ENCODE assay signal across 1 cellular context in genomic region chr4:147791870-147792269, GRCh38.
TF ChIP-seq lines count a peak whose summit lies in the region.

No MANE protein-coding gene starts in this region.

TF ChIP-seq in HepG2, 621 proteins besides CTCF, POLR2A, EP300 and RAD21:
- no peak for TF ChIP-seq BCL3 (CRISPR knock-in tag; IDR thresholded peaks at IDR 0.05)
- no peak for TF ChIP-seq ZNF615 (CRISPR knock-in tag; IDR thresholded peaks at IDR 0.05; ENCODE audit: borderline replicate concordance)
- TF ChIP-seq ZNF841 (CRISPR knock-in tag; IDR thresholded peaks at IDR 0.05; ENCODE audit: borderline replicate concordance): no peak
- no peak for TF ChIP-seq ZNF503 (CRISPR knock-in tag; IDR thresholded peaks at IDR 0.05)
- no peak for TF ChIP-seq SP1 (IDR thresholded peaks at IDR 0.05)
- TF ChIP-seq SP1 (CRISPR knock-in tag; IDR thresholded peaks at IDR 0.05): no peak
- no peak for TF ChIP-seq ARID5B (CRISPR knock-in tag; IDR thresholded peaks at IDR 0.05)
- TF ChIP-seq NFE2L2 (IDR thresholded peaks at IDR 0.05; ENCODE audit: low read length): no peak
- no peak for TF ChIP-seq EZH2 (conservative IDR thresholded peaks at IDR 0.05; ENCODE audit: low read depth, low read length)
- TF ChIP-seq BRF2 (CRISPR knock-in tag; IDR thresholded peaks at IDR 0.05): no peak
- TF ChIP-seq SP4 (CRISPR knock-in tag; IDR thresholded peaks at IDR 0.05): no peak
- TF ChIP-seq HIVEP1 (CRISPR knock-in tag; IDR thresholded peaks at IDR 0.05): no peak
- TF ChIP-seq TFDP2 (CRISPR knock-in tag; IDR thresholded peaks at IDR 0.05): no peak
- TF ChIP-seq ZBTB46 (CRISPR knock-in tag; IDR thresholded peaks at IDR 0.05; ENCODE audit: borderline replicate concordance): no peak
- TF ChIP-seq ZNF547 (CRISPR knock-in tag; IDR thresholded peaks at IDR 0.05): no peak
- TF ChIP-seq ZNF550 (CRISPR knock-in tag; IDR thresholded peaks at IDR 0.05; ENCODE audit: borderline replicate concordance): no peak
- TF ChIP-seq PBX3 (CRISPR knock-in tag; IDR thresholded peaks at IDR 0.05; ENCODE audit: borderline replicate concordance): no peak
- TF ChIP-seq ZNF17 (CRISPR knock-in tag; IDR thresholded peaks at IDR 0.05): no peak
- TF ChIP-seq ZNF616 (CRISPR knock-in tag; IDR thresholded peaks at IDR 0.05; ENCODE audit: low read depth): no peak
- TF ChIP-seq ZBTB44 (CRISPR knock-in tag; IDR thresholded peaks at IDR 0.05): no peak
- no peak for TF ChIP-seq RFXANK (CRISPR knock-in tag; IDR thresholded peaks at IDR 0.05)
